22 cellular contexts compared by ENCODE assay signal in genomic region chr6:159966981-159967380, GRCh38. TPM values are rescaled to one million over a fixed set of nuclear protein-coding genes. Genes with fewer than 3 reads are reported as not detected.
DNase-seq lines count a peak whose midpoint lies in the region; ATAC-seq, FAIRE-seq and TF ChIP-seq lines count a peak whose summit lies in the region.
"Had no signal": no experiment of that assay in that cellular context is flagged by ENCODE, and none has a peak within 500 bp of the region (broad histone marks: within the 10 kb centered on the region; RNA-seq: fewer than 3 reads in every experiment).

No MANE protein-coding gene starts in this region.

- H3K79me2 ChIP-seq in HepG2 (ENCODE audit: insufficient read depth, low read length): peaks cover 27% of the 10 kb centered on the region

- H3K36me3 ChIP-seq in HepG2 (replicated peaks in 1 of 2; ENCODE audit: control insufficient read depth in 1 of 2, insufficient read depth in 2 of 2, low read length in 2 of 2): no peaks in the 10 kb centered on the region
- H3K36me3 ChIP-seq in right lobe of liver: no peaks in the 10 kb centered on the region
- H3K36me3 ChIP-seq: BLaER1, Peyer's patch had no signal

- FAIRE-seq in HepG2 (lab: Jason Lieb, UNC): no peak
- FAIRE-seq: GM12878 had no signal

- H3K9me3 ChIP-seq in HepG2 (ENCODE audit: low read length) (no peaks in the 10 kb centered on the region), right lobe of liver (no peaks in the 10 kb centered on the region)
- H3K9me3 ChIP-seq: BLaER1, Peyer's patch had no signal

- POLR2A ChIA-PET in HepG2 (lab: Yijun Ruan, JAX): no interaction called here
- POLR2A ChIA-PET in RWPE1 (lab: Yijun Ruan, JAX; ENCODE audit: low non-redundant PET): no interaction called here

- no peak overlapping the region for H3K4me2 ChIP-seq in HepG2 (ENCODE audit: low read depth, low read length)
- H3K4me2 ChIP-seq: BLaER1, KMS-11 had no signal

- H4K20me1 ChIP-seq in HepG2 (ENCODE audit: insufficient read depth, low read length): peaks cover 6% of the 10 kb centered on the region; the same call in 1 of the 2 replicates

- in situ Hi-C loops in HepG2 (cut with HindIII; ENCODE audit: extremely low pct_ligation_motif_present, low pct_unique_long_range_greater_than_20kb): no loop called here

- H3K27me3 ChIP-seq in HepG2 (ENCODE audit: control insufficient read depth in 1 of 2, insufficient read depth in 2 of 2, low read length in 2 of 2) (peaks cover 0 to 22% of the 10 kb centered on the region in 2 experiments; a peak in 2 of 5 replicates), right lobe of liver (no peaks in the 10 kb centered on the region), foreskin keratinocyte (no peaks in the 10 kb centered on the region)
- H3K27me3 ChIP-seq: BLaER1, Peyer's patch had no signal

- TF ChIP-seq EP300 in HepG2 (IDR thresholded peaks at IDR 0.05; ENCODE audit: low read depth in 2 of 2, low read length in 2 of 2) (no peak), HepG2 (CRISPR knock-in tag; IDR thresholded peaks at IDR 0.05; ENCODE audit: borderline replicate concordance) (no peak)

- H2AFZ ChIP-seq in HepG2 (ENCODE audit: low read length): no peak overlapping the region

- no TSS peak for BruUV-seq in HepG2 (replicated peaks; lab: Mats Ljungman, UMichigan)

- TF ChIP-seq RAD21 in HepG2 (CRISPR knock-in tag; IDR thresholded peaks at IDR 0.05): no peak

- ATAC-seq in HepG2: no peak
- no peak for ATAC-seq in right lobe of liver
- peak; percentile 70 for ATAC-seq in foreskin keratinocyte
- ATAC-seq in left cardiac atrium: no peak
- ATAC-seq in HG03469 (IDR thresholded peaks at IDR 0.05; ENCODE audit: unreplicated experiment): no peak
- ATAC-seq: GM12878, HCT116, SK-N-SH treated with all-trans-retinoic acid at 6 μM for 48 hours had no signal

- H3K27ac ChIP-seq in HepG2 (ENCODE audit: extremely low read length, insufficient read depth, low read length) (no peak overlapping the region), right lobe of liver (no peak overlapping the region), RWPE1 (peak overlapping the region; percentile 94), foreskin keratinocyte (peak overlapping the region; percentile 95)
- H3K27ac ChIP-seq: BLaER1, KMS-11, Peyer's patch had no signal

- H3K9ac ChIP-seq in HepG2 (ENCODE audit: insufficient read depth, low read depth, low read length): no peak overlapping the region
- H3K9ac ChIP-seq: BLaER1, KMS-11 had no signal

- H3K4me3 ChIP-seq in HepG2 (replicated peaks in 1 of 3; ENCODE audit: insufficient read depth in 1 of 3, low read depth in 2 of 3, low read length in 3 of 3) (no peak overlapping the region), right lobe of liver (no peak overlapping the region)
- H3K4me3 ChIP-seq: BLaER1, GM12878, Peyer's patch had no signal

- intact Hi-C loops in HepG2 (cut with micrococcal nuclease; ENCODE audit: unreplicated experiment): no loop called here
- intact Hi-C loops in right lobe of liver (cut with DNase I): no loop called here
- intact Hi-C loops in left cardiac atrium (cut with DNase I): loop anchor here (5.0 to 10.0 kb wide), 2 partner anchors 75 to 78 kb away; no protein-coding TSS in a partner anchor

- DNase-seq in HepG2 (ENCODE audit: low spot score) (no peak), right lobe of liver (no peak), RWPE1 (ENCODE audit: low spot score) (peak; percentile 82), foreskin keratinocyte (peak; percentile 93 to 97), left cardiac atrium (no peak), SKM-1 treated with dmso at 0.1 percent for 144 hours (lab: John Stamatoyannopoulos, UW; ENCODE audit: unreplicated experiment) (no peak)
- no peak for DNase-seq in stimulated activated CD4-positive, alpha-beta T cell treated with anti-CD3 and anti-CD28 coated beads, Interleukin-2, amount 100 ng/mL, for 48 hours
- DNase-seq: 8988T, DMS79 treated with DMSO at 0.1 percent for 48 hours, GDM1, NCI-H1048, NCI-H146, NCI-H2081, NCI-H510A treated with DMSO at 0.1 percent for 48 hours, Peyer's patch, SHP77 treated with DMSO at 0.1 percent for 48 hours had no signal

- WGBS in HepG2 (ENCODE audit: low lambda C conversion rate): 84% methylated on average over 3 of the region's 3 CpGs
- 90% methylated on average over 3 of the region's 3 CpGs for WGBS in right lobe of liver (ENCODE audit: insufficient coverage, low coverage, low lambda C conversion rate, missing lambda C conversion rate)

- CTCF ChIA-PET in HepG2 (lab: Yijun Ruan, JAX; ENCODE audit: low intra/inter-chr PET ratio, low total read pairs): no interaction called here
- CTCF ChIA-PET in RWPE1 (lab: Yijun Ruan, JAX): interaction anchor here (0.6 kb wide), 1 partner anchor 122 kb away, joined by 3 read pairs; no protein-coding TSS in a partner anchor

- TF ChIP-seq CTCF in HepG2 (CRISPR knock-in tag; IDR thresholded peaks at IDR 0.05) (no peak), right lobe of liver (IDR thresholded peaks at IDR 0.05) (no peak), RWPE1 (conservative IDR thresholded peaks at IDR 0.05; ENCODE audit: low read depth) (no peak), foreskin keratinocyte (conservative IDR thresholded peaks at IDR 0.05) (no peak)

- H3K4me1 ChIP-seq in HepG2 (ENCODE audit: insufficient read depth, low read length): peaks cover 29% of the 10 kb centered on the region
- peaks cover 0 to 16% (median 4%) of the 10 kb centered on the region in 4 donors for H3K4me1 ChIP-seq in right lobe of liver
- H3K4me1 ChIP-seq in foreskin keratinocyte: peaks cover 19% of the 10 kb centered on the region

- TF ChIP-seq POLR2A in HepG2 (IDR thresholded peaks at IDR 0.05; ENCODE audit: insufficient read depth in 1 of 2, low read depth in 2 of 2, low read length in 2 of 2) (no peak), right lobe of liver (IDR thresholded peaks at IDR 0.05) (no peak)

TF ChIP-seq in HepG2, 621 proteins besides CTCF, POLR2A, EP300 and RAD21:
- TF ChIP-seq ZNF572 (CRISPR knock-in tag; IDR thresholded peaks at IDR 0.05) (no peak), CEBPB (IDR thresholded peaks at IDR 0.05; ENCODE audit: borderline replicate concordance, low read depth, low read length) (peak; percentile 19; the same call in 1 of the 2 replicates), FOXC1 (CRISPR knock-in tag; IDR thresholded peaks at IDR 0.05; ENCODE audit: borderline replicate concordance) (no peak)

RNA-seq across cellular contexts. Expression of gene IGF2R, which starts 1.9 kb away (rescaled TPM):
- total RNA-seq in HepG2 (2016; rRNA removed; fragmentation: Illumina TruSeq; extraction: Trizol): 44.8 and 70.0 TPM in 2 replicates
- 11.8 and 13.5 TPM in 2 replicates for total RNA-seq in HepG2 (2016; cell fraction: cytosol; rRNA removed; fragmentation: Illumina TruSeq; extraction: Trizol; ENCODE audit: low read depth)
- total RNA-seq in HepG2 (2016; cell fraction: insoluble cytoplasmic fraction; rRNA removed; fragmentation: Illumina TruSeq; extraction: Trizol): 36.8 and 73.6 TPM in 2 replicates
- 11.5 and 15.2 TPM in 2 replicates for total RNA-seq in HepG2 (2016; cell fraction: membrane; rRNA removed; fragmentation: Illumina TruSeq; extraction: Trizol)
- total RNA-seq in HepG2 (2016; cell fraction: nucleus; rRNA removed; fragmentation: Illumina TruSeq; extraction: Trizol): 129 and 155 TPM in 2 replicates
- 38.3 and 54.8 TPM in 2 replicates for polyA plus RNA-seq in HepG2 (2011; rRNA removed)
- 32.3 and 42.3 TPM in 2 replicates for polyA plus RNA-seq in HepG2 (2011; cell fraction: cytosol; rRNA removed)
- 77.8 and 83.2 TPM in 2 replicates for polyA plus RNA-seq in HepG2 (2011; cell fraction: nucleus; rRNA removed)
- polyA plus RNA-seq in HepG2 (2012): 98.1 and 112 TPM in 2 replicates
- 1.3 and 1.8 TPM in 2 replicates for polyA plus RNA-seq in HepG2 (2016; cell fraction: cytosol; fragmentation: Illumina TruSeq; extraction: Trizol; ENCODE audit: low read depth)
- 22.6 and 26.7 TPM in 2 replicates for polyA plus RNA-seq in HepG2 (2016; cell fraction: insoluble cytoplasmic fraction; fragmentation: Illumina TruSeq; extraction: Trizol; ENCODE audit: low read depth)
- polyA plus RNA-seq in HepG2 (2016; cell fraction: membrane; fragmentation: Illumina TruSeq; extraction: Trizol; ENCODE audit: low read depth): 1.8 and 3.1 TPM in 2 replicates
- 85.6 and 90.1 TPM in 2 replicates for polyA plus RNA-seq in HepG2 (2016; cell fraction: nucleus; fragmentation: Illumina TruSeq; extraction: Trizol; ENCODE audit: insufficient read depth, low read depth)
- polyA minus RNA-seq in HepG2 (2011; rRNA and poly(A)+ RNA removed; ENCODE audit: low replicate concordance): 33.0 and 141 TPM in 2 replicates
- polyA minus RNA-seq in HepG2 (2011; cell fraction: cytosol; rRNA and poly(A)+ RNA removed): 119 and 184 TPM in 2 replicates
- 265 and 283 TPM in 2 replicates for polyA minus RNA-seq in HepG2 (2011; cell fraction: nucleus; rRNA and poly(A)+ RNA removed)
- 10 to 100 TPM; 50.3 to 81.0 (median 67.1) TPM for total RNA-seq in right lobe of liver
- total RNA-seq in foreskin keratinocyte: 65.6 and 66.5 TPM in 2 replicates
- 15.9 and 21.2 TPM in 2 replicates for polyA plus RNA-seq in foreskin keratinocyte
- total RNA-seq in left cardiac atrium: 10 to 100 TPM; 50.1 to 56.2 TPM

Comparison
In these comparisons a context has a peak if more than half of its experiments do, and no peak if none do; other contexts are left out.
1. DNase-seq: peak in RWPE1 (single experiment) and foreskin keratinocyte (2 of 2); none in HepG2 (single experiment), right lobe of liver (0 of 3), left cardiac atrium (single experiment), stimulated activated CD4-positive, alpha-beta T cell treated with anti-CD3 and anti-CD28 coated beads, Interleukin-2, amount 100 ng/mL, for 48 hours (0 of 2) and SKM-1 treated with dmso at 0.1 percent for 144 hours (single experiment).
2. H3K27ac ChIP-seq: peak in RWPE1 (single experiment) and foreskin keratinocyte (single experiment); none in HepG2 (single experiment) and right lobe of liver (0 of 3).
3. intact Hi-C loops: an anchor here in left cardiac atrium (5.0 to 10.0 kb wide); none called in HepG2 and right lobe of liver.